8 cellular contexts compared by ENCODE assay signal in genomic region chr1:8878448-8879347, GRCh38. TPM values are rescaled to one million over a fixed set of nuclear protein-coding genes. Genes with fewer than 3 reads are reported as not detected.
A peak's percentile ranks its signal among the peaks of the same experiment; 100 is the strongest.
DNase-seq lines count a peak whose midpoint lies in the region; ATAC-seq and TF ChIP-seq lines count a peak whose summit lies in the region.

TSS of gene ENO1 (minus strand) at chr1:8878686. CDS start at chr1:8874908, 3,778 bp downstream.

- peaks cover 49% of the 10 kb centered on the region for H3K4me1 ChIP-seq in GM23338 (ENCODE audit: insufficient read depth)

- H3K36me3 ChIP-seq in GM23338 (ENCODE audit: insufficient read depth): peaks cover 27% of the 10 kb centered on the region

- H3K27me3 ChIP-seq in GM23338 (ENCODE audit: insufficient read depth): no peaks in the 10 kb centered on the region

- H3F3A ChIP-seq in GM23338 (replicated peaks; ENCODE audit: low read depth): peaks cover 29% of the 10 kb centered on the region

- H3K27ac Mint-ChIP-seq in GM23338: peak within 1 kb of the TSS; percentile 99
- H3K27ac Mint-ChIP-seq in activated T-helper 2 cell treated with anti-CD3 and anti-CD28 coated beads, Interferon-gamma antibody, Interleukin-2, Interleukin-4, amounts not matched to agents 10 μg/mL and 5 μg/mL and 100 μg/mL, durations not matched to agents 14 hours and 24 hours and 36 hours: peak within 1 kb of the TSS; percentile 100
- H3K27ac Mint-ChIP-seq in natural killer cell treated with Interleukin-12 subunit alpha and Interleukin-12 subunit beta and Interleukin-15 and Interleukin-18, amount 100 ng/mL, for 72 hours: peak within 1 kb of the TSS; percentile 92 to 97

- TF ChIP-seq CTCF in GM23338 (conservative IDR thresholded peaks at IDR 0.05; ENCODE audit: low read depth in 2 of 2) (no peak), fibroblast of mammary gland (conservative IDR thresholded peaks at IDR 0.05; ENCODE audit: control insufficient read depth, insufficient read depth, low read depth, low read length) (no peak)

- peak within 1 kb of the TSS; percentile 94 for H3K27ac ChIP-seq in GM23338 (ENCODE audit: low read depth)

- DNase-seq in EL (peak; percentile 96), GM23338 (ENCODE audit: low spot score) (peak; percentile 96), Kasumi-1 (lab: John Stamatoyannopoulos, UW) (peak; percentile 90 to 93), RPMI8226 (peak; percentile 99), fibroblast of mammary gland (ENCODE audit: low read depth) (peak; percentile 96)
- peak; percentile 100 for DNase-seq in activated T-helper 2 cell treated with anti-CD3 and anti-CD28 coated beads, Interferon-gamma antibody, Interleukin-2, Interleukin-4, amounts not matched to agents 10 μg/mL and 5 μg/mL and 100 μg/mL, durations not matched to agents 14 hours and 24 hours and 36 hours (ENCODE audit: low spot score)
- peak; percentile 98 for DNase-seq in natural killer cell treated with Interleukin-12 subunit alpha and Interleukin-12 subunit beta and Interleukin-15 and Interleukin-18, amount 100 ng/mL, for 72 hours (ENCODE audit: low spot score)
- DNase-seq in stimulated activated naive CD4-positive, alpha-beta T cell treated with Interleukin-2 at 50 U/mL for 16 hours (lab: John Stamatoyannopoulos, UW): peak; percentile 94

- peak within 1 kb of the TSS; percentile 95 for H3K4me3 Mint-ChIP-seq in GM23338
- peak within 1 kb of the TSS; percentile 98 for H3K4me3 Mint-ChIP-seq in activated T-helper 2 cell treated with anti-CD3 and anti-CD28 coated beads, Interferon-gamma antibody, Interleukin-2, Interleukin-4, amounts not matched to agents 10 μg/mL and 5 μg/mL and 100 μg/mL, durations not matched to agents 14 hours and 24 hours and 36 hours (ENCODE audit: low read depth)
- peak within 1 kb of the TSS; percentile 86 for H3K4me3 Mint-ChIP-seq in natural killer cell treated with Interleukin-12 subunit alpha and Interleukin-12 subunit beta and Interleukin-15 and Interleukin-18, amount 100 ng/mL, for 72 hours

- H3K4me3 ChIP-seq in GM23338 (peak within 1 kb of the TSS; percentile 96), fibroblast of mammary gland (ENCODE audit: control insufficient read depth, low read depth, low read length) (peak within 1 kb of the TSS; percentile 91)

- peak; percentile 69 for ATAC-seq in GM23338
- ATAC-seq in natural killer cell treated with Interleukin-12 subunit alpha and Interleukin-12 subunit beta and Interleukin-15 and Interleukin-18, amount 100 ng/mL, for 72 hours: peak; percentile 86 to 91

- H3K4me2 ChIP-seq in GM23338: peak within 1 kb of the TSS; percentile 93

- intact Hi-C loops in activated T-helper 2 cell treated with anti-CD3 and anti-CD28 coated beads, Interferon-gamma antibody, Interleukin-2, Interleukin-4, amounts not matched to agents 10 μg/mL and 5 μg/mL and 100 μg/mL, durations not matched to agents 14 hours and 24 hours and 36 hours (cut with micrococcal nuclease): loop anchor here (1.0 to 10.0 kb wide), 3 partner anchors 22 to 176 kb away; partner anchors contain the start of gene RERE

- no peaks in the 10 kb centered on the region for H3K9me2 ChIP-seq in GM23338 (ENCODE audit: insufficient read depth)

- H4K20me1 ChIP-seq in GM23338 (replicated peaks; ENCODE audit: insufficient read depth): peaks cover 32% of the 10 kb centered on the region

- peak within 1 kb of the TSS; percentile 84; the same call in 1 of the 2 replicates for H2AFZ ChIP-seq in GM23338

- H3K79me2 ChIP-seq in GM23338 (replicated peaks; ENCODE audit: insufficient read depth): peaks cover 48% of the 10 kb centered on the region

- peaks cover 50% of the 10 kb centered on the region for H3K36me3 Mint-ChIP-seq in GM23338 (ENCODE audit: low read depth)
- peaks cover 52% of the 10 kb centered on the region for H3K36me3 Mint-ChIP-seq in activated T-helper 2 cell treated with anti-CD3 and anti-CD28 coated beads, Interferon-gamma antibody, Interleukin-2, Interleukin-4, amounts not matched to agents 10 μg/mL and 5 μg/mL and 100 μg/mL, durations not matched to agents 14 hours and 24 hours and 36 hours (ENCODE audit: low read depth)
- peaks cover 18% of the 10 kb centered on the region for H3K36me3 Mint-ChIP-seq in natural killer cell treated with Interleukin-12 subunit alpha and Interleukin-12 subunit beta and Interleukin-15 and Interleukin-18, amount 100 ng/mL, for 72 hours

- H3K4me1 Mint-ChIP-seq in GM23338: peaks cover 44% of the 10 kb centered on the region
- peaks cover 29% of the 10 kb centered on the region for H3K4me1 Mint-ChIP-seq in activated T-helper 2 cell treated with anti-CD3 and anti-CD28 coated beads, Interferon-gamma antibody, Interleukin-2, Interleukin-4, amounts not matched to agents 10 μg/mL and 5 μg/mL and 100 μg/mL, durations not matched to agents 14 hours and 24 hours and 36 hours (ENCODE audit: low read depth)
- peaks cover 27 to 33% of the 10 kb centered on the region in 2 donors for H3K4me1 Mint-ChIP-seq in natural killer cell treated with Interleukin-12 subunit alpha and Interleukin-12 subunit beta and Interleukin-15 and Interleukin-18, amount 100 ng/mL, for 72 hours (ENCODE audit: low read depth in 2 of 2)

- H3K9me3 Mint-ChIP-seq in GM23338: peaks cover 4% of the 10 kb centered on the region
- H3K9me3 Mint-ChIP-seq in activated T-helper 2 cell treated with anti-CD3 and anti-CD28 coated beads, Interferon-gamma antibody, Interleukin-2, Interleukin-4, amounts not matched to agents 10 μg/mL and 5 μg/mL and 100 μg/mL, durations not matched to agents 14 hours and 24 hours and 36 hours: no peaks in the 10 kb centered on the region
- no peaks in the 10 kb centered on the region for H3K9me3 Mint-ChIP-seq in natural killer cell treated with Interleukin-12 subunit alpha and Interleukin-12 subunit beta and Interleukin-15 and Interleukin-18, amount 100 ng/mL, for 72 hours

- peaks cover 19% of the 10 kb centered on the region for H3K27me3 Mint-ChIP-seq in GM23338 (ENCODE audit: insufficient read depth, low read depth, poor library complexity)
- H3K27me3 Mint-ChIP-seq in activated T-helper 2 cell treated with anti-CD3 and anti-CD28 coated beads, Interferon-gamma antibody, Interleukin-2, Interleukin-4, amounts not matched to agents 10 μg/mL and 5 μg/mL and 100 μg/mL, durations not matched to agents 14 hours and 24 hours and 36 hours (ENCODE audit: low read depth): no peaks in the 10 kb centered on the region
- no peaks in the 10 kb centered on the region for H3K27me3 Mint-ChIP-seq in natural killer cell treated with Interleukin-12 subunit alpha and Interleukin-12 subunit beta and Interleukin-15 and Interleukin-18, amount 100 ng/mL, for 72 hours

TF ChIP-seq in GM23338, 12 proteins besides CTCF, POLR2A, EP300 and RAD21 (continues in another document):
- TF ChIP-seq NANOG (IDR thresholded peaks at IDR 0.05; ENCODE audit: borderline replicate concordance) (no peak), ZNF114 (CRISPR knock-in tag; IDR thresholded peaks at IDR 0.05) (no peak), JUNB (IDR thresholded peaks at IDR 0.05; ENCODE audit: unreplicated experiment) (no peak)

RNA-seq across cellular contexts. Expression of gene ENO1, which starts in this region (rescaled TPM):
- total RNA-seq in GM23338 (2014; rRNA removed; shearing (Covaris generic)): 1,517 and 1,831 TPM in 2 replicates
- 882 and 910 TPM in 2 replicates for polyA plus RNA-seq in GM23338 (2016; fragmentation: Nextera tagmentation; extraction: Ambion mirVana)
- 3,630 and 3,637 TPM in 2 replicates for total RNA-seq in activated T-helper 2 cell treated with anti-CD3 and anti-CD28 coated beads, Interferon-gamma antibody, Interleukin-2, Interleukin-4, amounts not matched to agents 10 μg/mL and 5 μg/mL and 100 μg/mL, durations not matched to agents 14 hours and 24 hours and 36 hours
- 1,000 to 10,000 TPM; 2,254 to 2,801 TPM for total RNA-seq in natural killer cell treated with Interleukin-12 subunit alpha and Interleukin-12 subunit beta and Interleukin-15 and Interleukin-18, amount 100 ng/mL, for 72 hours

Comparison
In these comparisons a context has a peak if more than half of its experiments do, and no peak if none do; other contexts are left out.
1. Peak in every context shown above with its lines: DNase-seq, ATAC-seq, H3K4me3 ChIP-seq and H3K27ac ChIP-seq.